Comparison of ENCODE assay signal across 17 cellular contexts in the genomic region with DNA sequence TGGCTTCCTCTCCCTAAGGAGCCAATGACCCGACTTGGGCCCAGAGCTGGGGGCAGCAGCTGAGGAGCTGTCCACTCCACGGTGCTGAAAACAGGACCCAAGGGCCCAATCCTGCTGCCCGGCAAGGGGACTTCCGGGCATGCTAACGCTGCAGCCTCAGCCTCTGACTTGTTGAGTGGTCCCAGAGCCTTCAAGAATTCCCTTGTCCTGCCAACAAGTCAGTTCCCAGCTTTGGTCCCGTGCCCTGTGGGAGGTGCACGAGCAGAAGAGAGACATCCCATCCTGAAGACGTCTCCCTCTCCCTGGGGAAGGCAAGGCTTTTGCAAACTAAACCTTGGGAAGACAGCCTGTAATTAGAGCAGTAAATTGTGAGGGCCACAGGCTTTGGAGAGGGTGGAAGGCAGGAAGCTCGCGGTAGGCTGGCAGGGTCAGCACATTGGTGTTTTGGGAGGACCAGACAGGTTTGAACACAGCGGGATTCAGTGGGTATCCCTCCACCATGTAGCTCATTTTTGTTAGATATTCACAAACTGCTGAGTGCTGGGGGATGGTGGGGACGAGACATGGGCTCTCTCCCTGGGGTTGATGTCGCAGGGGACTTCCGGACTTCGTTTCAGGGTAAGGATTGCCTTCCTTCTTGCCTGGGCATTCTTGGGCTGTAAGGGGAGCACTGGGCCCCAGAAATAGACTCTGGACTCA. TPM values are rescaled to one million over a fixed set of nuclear protein-coding genes. Genes with fewer than 3 reads are reported as not detected.
A peak's percentile ranks its signal among the peaks of the same experiment; 100 is the strongest.
DNase-seq lines count a peak whose midpoint lies in the region; ATAC-seq and TF ChIP-seq lines count a peak whose summit lies in the region.
"Had no signal": no experiment of that assay in that cellular context is flagged by ENCODE, and none has a peak within 500 bp of the region (broad histone marks: within the 10 kb centered on the region; RNA-seq: fewer than 3 reads in every experiment).

No MANE protein-coding gene starts in this region.

- no peak for TF ChIP-seq CTCF in A673 (conservative IDR thresholded peaks at IDR 0.05; ENCODE audit: low read depth, low read length)
- no peak for TF ChIP-seq CTCF in liver (IDR thresholded peaks at IDR 0.05; ENCODE audit: low read depth, low read length, missing input control)

- H3K9me3 ChIP-seq in A673 (ENCODE audit: low read depth, low read length, poor library complexity, severe bottlenecking) (no peaks in the 10 kb centered on the region), SJCRH30 (replicated peaks) (no peaks in the 10 kb centered on the region; the same call in 1 of the 2 replicates), liver (ENCODE audit: control insufficient read depth in 4 of 4, low read length in 3 of 4) (no peaks in the 10 kb centered on the region)
- H3K9me3 ChIP-seq: BLaER1 treated with 17β-estradiol and CSF1 and Interleukin-3, amounts not matched to agents 10 nM and 100 nM; transverse colon had no signal

- H3K27ac ChIP-seq in A673 (ENCODE audit: low read depth, low read length, poor library complexity, severe bottlenecking) (no peak overlapping the region), SJCRH30 (no peak overlapping the region), liver (ENCODE audit: low read depth in 1 of 2, low read length in 2 of 2) (no peak overlapping the region)
- H3K27ac ChIP-seq: BLaER1 treated with 17β-estradiol and CSF1 and Interleukin-3, amounts not matched to agents 10 nM and 100 nM; SJSA1; transverse colon had no signal

- H3K9ac ChIP-seq in liver (ENCODE audit: low read depth in 1 of 2, low read length in 2 of 2) = no peak overlapping the region
- H3K9ac ChIP-seq: BLaER1 treated with 17β-estradiol and CSF1 and Interleukin-3, amounts not matched to agents 10 nM and 100 nM had no signal

- CTCF ChIA-PET in A673 (lab: Charles Lee) = no interaction called here

- POLR2A ChIA-PET in A673 (lab: Charles Lee; ENCODE audit: low non-redundant PET) = interaction anchor here (0.6 kb wide), 1 partner anchor 369 kb away, joined by 3 read pairs; no protein-coding TSS in a partner anchor

- H3K4me3 ChIP-seq in A673 (ENCODE audit: low read depth, low read length, poor library complexity, severe bottlenecking) = no peak overlapping the region
- H3K4me3 ChIP-seq in H7 (ENCODE audit: insufficient read depth, low read depth, low read length) = no peak overlapping the region
- no peak overlapping the region for H3K4me3 ChIP-seq in SJCRH30
- no peak overlapping the region for H3K4me3 ChIP-seq in liver (ENCODE audit: low read depth in 1 of 3, low read length in 3 of 3)
- H3K4me3 ChIP-seq: BLaER1 treated with 17β-estradiol and CSF1 and Interleukin-3, amounts not matched to agents 10 nM and 100 nM; SJSA1; transverse colon had no signal

- DNase-seq in A673 (ENCODE audit: low spot score) (peak; percentile 32), H7 (peak; percentile 89), SJCRH30 (peak; percentile 56 to 76), posterior cingulate gyrus (no peak), AG20443 (ENCODE audit: low spot score) (no peak)
- DNase-seq: caudate nucleus; kidney glomerular epithelial cell; NCI-H2029; NK-92 treated with Interleukin-12 subunit alpha and Interleukin-12 subunit beta, amount 100 ng/mL, for 24 hours; transverse colon had no signal

- WGBS in liver = 47% methylated on average over 15 of the region's 15 CpGs

- H3K36me3 ChIP-seq in A673 (ENCODE audit: insufficient read depth, low read length, poor library complexity, severe bottlenecking) (no peaks in the 10 kb centered on the region), H7 (replicated peaks; ENCODE audit: control insufficient read depth, insufficient read depth, low read length) (no peaks in the 10 kb centered on the region), SJCRH30 (no peaks in the 10 kb centered on the region), liver (ENCODE audit: control insufficient read depth in 4 of 4, insufficient read depth in 3 of 4, low read depth in 1 of 4, low read length in 3 of 4) (no peaks in the 10 kb centered on the region)
- H3K36me3 ChIP-seq: BLaER1 treated with 17β-estradiol and CSF1 and Interleukin-3, amounts not matched to agents 10 nM and 100 nM; SJSA1; transverse colon had no signal

- ATAC-seq in HG02759 (IDR thresholded peaks at IDR 0.05; ENCODE audit: unreplicated experiment) (no peak), HG02981 (IDR thresholded peaks at IDR 0.05; ENCODE audit: unreplicated experiment) (no peak)
- ATAC-seq: activated naive CD4-positive, alpha-beta T cell treated with anti-CD3 and anti-CD28 coated beads, Interleukin-2, amount 50 U/mL, for 72 hours had no signal

- BruUV-seq in A673 (replicated peaks; lab: Mats Ljungman, UMichigan) = no TSS peak

- peaks cover 26% of the 10 kb centered on the region for H3K27me3 ChIP-seq in A673 (replicated peaks; ENCODE audit: insufficient read depth, low read depth, low read length, poor library complexity)
- no peaks in the 10 kb centered on the region; the same call in 1 of the 2 replicates for H3K27me3 ChIP-seq in H7 (ENCODE audit: control insufficient read depth, insufficient read depth, low read length)
- no peaks in the 10 kb centered on the region; the same call in 1 of the 2 replicates for H3K27me3 ChIP-seq in SJCRH30
- peaks cover 0 to 13% (median 0%) of the 10 kb centered on the region in 4 donors for H3K27me3 ChIP-seq in liver (ENCODE audit: control insufficient read depth in 4 of 4, insufficient read depth in 4 of 4, low read length in 3 of 4)
- H3K27me3 ChIP-seq: BLaER1 treated with 17β-estradiol and CSF1 and Interleukin-3, amounts not matched to agents 10 nM and 100 nM; SJSA1 had no signal

- H3K4me1 ChIP-seq in A673 (ENCODE audit: insufficient read depth, low read length, poor library complexity, severe bottlenecking) (no peaks in the 10 kb centered on the region), SJCRH30 (peaks cover 16% of the 10 kb centered on the region), liver (ENCODE audit: control insufficient read depth in 4 of 4, insufficient read depth in 4 of 4, low read length in 3 of 4) (no peaks in the 10 kb centered on the region)
- H3K4me1 ChIP-seq: BLaER1 treated with 17β-estradiol and CSF1 and Interleukin-3, amounts not matched to agents 10 nM and 100 nM; SJSA1; transverse colon had no signal

- intact Hi-C loops in A673 (cut with micrococcal nuclease; ENCODE audit: unreplicated experiment) = no loop called here
- intact Hi-C loops in posterior cingulate gyrus (cut with DNase I) = no loop called here

- no peak for TF ChIP-seq RAD21 in liver (IDR thresholded peaks at IDR 0.05)

TF ChIP-seq in liver, 16 proteins besides CTCF, POLR2A, EP300 and RAD21:
- TF ChIP-seq, protein P1, sequence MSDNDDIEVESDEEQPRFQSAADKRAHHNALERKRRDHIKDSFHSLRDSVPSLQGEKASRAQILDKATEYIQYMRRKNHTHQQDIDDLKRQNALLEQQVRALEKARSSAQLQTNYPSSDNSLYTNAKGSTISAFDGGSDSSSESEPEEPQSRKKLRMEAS (IDR thresholded peaks at IDR 0.05) = no peak
- TF ChIP-seq, protein P2, sequence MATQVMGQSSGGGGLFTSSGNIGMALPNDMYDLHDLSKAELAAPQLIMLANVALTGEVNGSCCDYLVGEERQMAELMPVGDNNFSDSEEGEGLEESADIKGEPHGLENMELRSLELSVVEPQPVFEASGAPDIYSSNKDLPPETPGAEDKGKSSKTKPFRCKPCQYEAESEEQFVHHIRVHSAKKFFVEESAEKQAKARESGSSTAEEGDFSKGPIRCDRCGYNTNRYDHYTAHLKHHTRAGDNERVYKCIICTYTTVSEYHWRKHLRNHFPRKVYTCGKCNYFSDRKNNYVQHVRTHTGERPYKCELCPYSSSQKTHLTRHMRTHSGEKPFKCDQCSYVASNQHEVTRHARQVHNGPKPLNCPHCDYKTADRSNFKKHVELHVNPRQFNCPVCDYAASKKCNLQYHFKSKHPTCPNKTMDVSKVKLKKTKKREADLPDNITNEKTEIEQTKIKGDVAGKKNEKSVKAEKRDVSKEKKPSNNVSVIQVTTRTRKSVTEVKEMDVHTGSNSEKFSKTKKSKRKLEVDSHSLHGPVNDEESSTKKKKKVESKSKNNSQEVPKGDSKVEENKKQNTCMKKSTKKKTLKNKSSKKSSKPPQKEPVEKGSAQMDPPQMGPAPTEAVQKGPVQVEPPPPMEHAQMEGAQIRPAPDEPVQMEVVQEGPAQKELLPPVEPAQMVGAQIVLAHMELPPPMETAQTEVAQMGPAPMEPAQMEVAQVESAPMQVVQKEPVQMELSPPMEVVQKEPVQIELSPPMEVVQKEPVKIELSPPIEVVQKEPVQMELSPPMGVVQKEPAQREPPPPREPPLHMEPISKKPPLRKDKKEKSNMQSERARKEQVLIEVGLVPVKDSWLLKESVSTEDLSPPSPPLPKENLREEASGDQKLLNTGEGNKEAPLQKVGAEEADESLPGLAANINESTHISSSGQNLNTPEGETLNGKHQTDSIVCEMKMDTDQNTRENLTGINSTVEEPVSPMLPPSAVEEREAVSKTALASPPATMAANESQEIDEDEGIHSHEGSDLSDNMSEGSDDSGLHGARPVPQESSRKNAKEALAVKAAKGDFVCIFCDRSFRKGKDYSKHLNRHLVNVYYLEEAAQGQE (IDR thresholded peaks at IDR 0.05) = peak; percentile 97

RNA-seq across cellular contexts. Expression of a gene that starts 29.8 kb away (rescaled TPM):
- total RNA-seq in A673 (2021) (not detected in 2 replicates), liver (not detected)
- total RNA-seq in H7 (2014; rRNA removed; shearing (Covaris generic)) = not detected in 2 replicates
- not detected in 2 replicates for total RNA-seq in SJCRH30 (2014; rRNA removed; shearing (Covaris generic))
- not detected for polyA plus RNA-seq in liver
- total RNA-seq: activated naive CD4-positive, alpha-beta T cell treated with anti-CD3 and anti-CD28 coated beads, Interleukin-2, amount 50 U/mL, for 72 hours; Daoy; SJSA1; transverse colon had no signal

Comparison
In these comparisons a context has a peak if more than half of its experiments do, and no peak if none do; other contexts are left out.
1. DNase-seq: peak in A673 (single experiment), H7 (single experiment) and SJCRH30 (2 of 2); none in posterior cingulate gyrus (0 of 10) and AG20443 (single experiment).